1 cellular context compared by ENCODE assay signal in the genomic region with DNA sequence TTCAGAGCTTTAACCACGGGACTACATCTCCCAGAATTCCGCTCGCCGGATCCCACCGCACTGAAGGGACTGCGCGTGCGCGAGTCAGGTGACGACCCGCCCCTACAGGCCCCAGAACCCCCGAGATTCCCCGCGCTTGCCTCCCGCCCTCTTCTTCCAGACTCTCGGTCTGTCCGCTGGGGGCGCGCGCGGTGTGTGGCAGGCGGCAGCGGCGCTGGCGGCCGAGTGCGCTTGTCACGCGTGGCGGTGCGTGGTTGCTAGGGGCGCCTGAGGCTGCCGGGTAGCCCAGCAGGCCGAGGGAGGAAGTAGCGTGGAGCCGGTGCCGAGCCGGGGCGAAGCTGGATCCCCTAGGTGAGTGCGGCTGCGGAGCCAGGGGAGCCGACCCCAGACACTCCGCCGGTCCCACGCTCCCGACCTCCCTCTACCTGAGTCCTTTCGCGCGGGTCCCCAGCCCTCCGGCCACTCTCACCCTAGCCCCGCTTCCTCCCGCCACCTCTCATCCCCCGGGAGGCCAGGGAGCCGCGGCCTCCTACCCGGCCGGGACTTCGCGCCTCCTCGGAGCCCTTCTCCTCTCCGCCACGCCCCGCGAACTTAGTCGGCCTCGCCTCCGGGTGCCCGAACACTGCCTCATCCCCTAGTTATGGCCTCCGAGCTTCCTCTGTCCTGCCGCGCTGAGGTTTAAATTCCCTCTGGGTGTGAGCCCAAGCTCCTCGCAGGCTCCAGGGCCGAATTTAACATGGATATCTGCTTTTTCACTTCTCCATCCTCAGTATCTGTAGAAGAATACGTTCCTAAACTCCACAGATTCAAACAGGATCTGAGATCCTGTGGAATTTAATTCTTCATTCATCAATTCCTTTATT.
TF ChIP-seq lines count a peak whose summit lies in the region.

A gene with protein sequence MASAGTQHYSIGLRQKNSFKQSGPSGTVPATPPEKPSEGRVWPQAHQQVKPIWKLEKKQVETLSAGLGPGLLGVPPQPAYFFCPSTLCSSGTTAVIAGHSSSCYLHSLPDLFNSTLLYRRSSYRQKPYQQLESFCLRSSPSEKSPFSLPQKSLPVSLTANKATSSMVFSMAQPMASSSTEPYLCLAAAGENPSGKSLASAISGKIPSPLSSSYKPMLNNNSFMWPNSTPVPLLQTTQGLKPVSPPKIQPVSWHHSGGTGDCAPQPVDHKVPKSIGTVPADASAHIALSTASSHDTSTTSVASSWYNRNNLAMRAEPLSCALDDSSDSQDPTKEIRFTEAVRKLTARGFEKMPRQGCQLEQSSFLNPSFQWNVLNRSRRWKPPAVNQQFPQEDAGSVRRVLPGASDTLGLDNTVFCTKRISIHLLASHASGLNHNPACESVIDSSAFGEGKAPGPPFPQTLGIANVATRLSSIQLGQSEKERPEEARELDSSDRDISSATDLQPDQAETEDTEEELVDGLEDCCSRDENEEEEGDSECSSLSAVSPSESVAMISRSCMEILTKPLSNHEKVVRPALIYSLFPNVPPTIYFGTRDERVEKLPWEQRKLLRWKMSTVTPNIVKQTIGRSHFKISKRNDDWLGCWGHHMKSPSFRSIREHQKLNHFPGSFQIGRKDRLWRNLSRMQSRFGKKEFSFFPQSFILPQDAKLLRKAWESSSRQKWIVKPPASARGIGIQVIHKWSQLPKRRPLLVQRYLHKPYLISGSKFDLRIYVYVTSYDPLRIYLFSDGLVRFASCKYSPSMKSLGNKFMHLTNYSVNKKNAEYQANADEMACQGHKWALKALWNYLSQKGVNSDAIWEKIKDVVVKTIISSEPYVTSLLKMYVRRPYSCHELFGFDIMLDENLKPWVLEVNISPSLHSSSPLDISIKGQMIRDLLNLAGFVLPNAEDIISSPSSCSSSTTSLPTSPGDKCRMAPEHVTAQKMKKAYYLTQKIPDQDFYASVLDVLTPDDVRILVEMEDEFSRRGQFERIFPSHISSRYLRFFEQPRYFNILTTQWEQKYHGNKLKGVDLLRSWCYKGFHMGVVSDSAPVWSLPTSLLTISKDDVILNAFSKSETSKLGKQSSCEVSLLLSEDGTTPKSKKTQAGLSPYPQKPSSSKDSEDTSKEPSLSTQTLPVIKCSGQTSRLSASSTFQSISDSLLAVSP (plus strand): TSS at position 149 of the 863 bp plus-strand sequence. CDS start 26,842 bp downstream, outside the sequence.

TF ChIP-seq in GM12878, 131 proteins besides CTCF, POLR2A, EP300 and RAD21 (continued from another document):
- TF ChIP-seq SREBF2 (IDR thresholded peaks at IDR 0.05; ENCODE audit: low read length) (no peak), POLR2AphosphoS5 (IDR thresholded peaks at IDR 0.05; ENCODE audit: low read length) (0 out of 2 replicates have a peak, but pooled peaks have one; percentile 32), BRCA1 (IDR thresholded peaks at IDR 0.05; ENCODE audit: low read depth, low read length) (no peak), NFXL1 (IDR thresholded peaks at IDR 0.05; ENCODE audit: borderline replicate concordance) (no peak), KAT2A (conservative IDR thresholded peaks at IDR 0.05; ENCODE audit: control insufficient read depth, low read depth, low read length) (no peak), SIX5 (IDR thresholded peaks at IDR 0.05; ENCODE audit: low read depth, low read length, severe bottlenecking) (peak; percentile 82), RCOR1 (conservative IDR thresholded peaks at IDR 0.05; ENCODE audit: low read depth, low read length) (no peak), RB1 (IDR thresholded peaks at IDR 0.05; ENCODE audit: borderline replicate concordance) (peak; percentile 92), IRF4 (IDR thresholded peaks at IDR 0.05; ENCODE audit: low read depth, low read length) (no peak), RFX5 (IDR thresholded peaks at IDR 0.05; ENCODE audit: low read depth, low read length) (peak; percentile 76; the same call in 1 of the 2 replicates), JUND (IDR thresholded peaks at IDR 0.05; ENCODE audit: low read depth, low read length) (no peak), FOS (IDR thresholded peaks at IDR 0.05; ENCODE audit: borderline replicate concordance, extremely low read depth, insufficient read length) (no peak), NR2C2 (IDR thresholded peaks at IDR 0.05; ENCODE audit: borderline replicate concordance, control insufficient read depth, insufficient read length, low read depth) (no peak), MXI1 (IDR thresholded peaks at IDR 0.05; ENCODE audit: low read depth, low read length) (peak; percentile 99), SUPT20H (IDR thresholded peaks at IDR 0.05; ENCODE audit: borderline replicate concordance, control insufficient read depth, low read depth, low read length) (no peak), CHD1 (IDR thresholded peaks at IDR 0.05; ENCODE audit: low read depth, low read length) (no peak), MEF2A (IDR thresholded peaks at IDR 0.05; ENCODE audit: insufficient read depth, low read depth, low read length) (no peak)
